In genomic region chr4:142817442-142817841, GRCh38 we compare ENCODE assay signal across 1 cellular context.
TF ChIP-seq lines count a peak whose summit lies in the region.

No MANE protein-coding gene starts in this region.

TF ChIP-seq in HCT116, 20 proteins besides CTCF, POLR2A, EP300 and RAD21 (continued from another document):
- TF ChIP-seq CEBPB (IDR thresholded peaks at IDR 0.05; ENCODE audit: low read depth), result peak; percentile 89
- peak; percentile 69 for TF ChIP-seq FOSL1 (IDR thresholded peaks at IDR 0.05; ENCODE audit: low read depth)
- no peak for TF ChIP-seq REST (IDR thresholded peaks at IDR 0.05; ENCODE audit: low read depth)
- no peak for TF ChIP-seq ATF3 (IDR thresholded peaks at IDR 0.05)
- TF ChIP-seq, protein P1, sequence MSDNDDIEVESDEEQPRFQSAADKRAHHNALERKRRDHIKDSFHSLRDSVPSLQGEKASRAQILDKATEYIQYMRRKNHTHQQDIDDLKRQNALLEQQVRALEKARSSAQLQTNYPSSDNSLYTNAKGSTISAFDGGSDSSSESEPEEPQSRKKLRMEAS (IDR thresholded peaks at IDR 0.05), result peak; percentile 75
- peak; percentile 68; the same call in 1 of the 2 replicates for TF ChIP-seq SIN3A (IDR thresholded peaks at IDR 0.05; ENCODE audit: low read depth)
